7 cellular contexts compared by ENCODE assay signal in the genomic region with DNA sequence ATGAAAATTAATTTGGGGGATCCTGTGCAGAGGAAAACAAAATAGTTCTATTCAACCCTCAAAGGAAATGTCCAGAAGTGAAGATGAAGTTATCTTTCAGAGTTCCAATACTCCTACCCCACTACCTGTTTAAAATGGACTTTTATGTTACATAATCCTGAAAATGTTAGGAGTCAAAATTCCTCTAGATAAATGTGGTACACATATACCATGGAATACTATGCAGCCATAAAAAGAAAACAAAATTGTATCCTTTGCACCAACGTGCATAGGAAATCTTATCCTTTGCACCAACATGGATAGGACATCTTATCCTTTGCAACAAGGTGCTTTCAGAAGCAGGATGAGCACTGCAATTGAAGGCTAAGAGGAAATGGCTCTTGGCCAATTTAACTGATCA.
"Had no signal": no experiment of that assay in that cellular context is flagged by ENCODE, and none has a peak within 500 bp of the region (broad histone marks: within the 10 kb centered on the region; RNA-seq: fewer than 3 reads in every experiment).

No MANE protein-coding gene starts in this region.

- FAIRE-seq: GM12878, GM12891, GM12892, GM18507, GM19239 had no signal

- H3K4me3 ChIP-seq: GM12878 had no signal

- ATAC-seq: GM12878 had no signal

- DNase-seq: GDM1, GF-D8 had no signal
